ENCODE assay signal across 9 cellular contexts in the genomic region with DNA sequence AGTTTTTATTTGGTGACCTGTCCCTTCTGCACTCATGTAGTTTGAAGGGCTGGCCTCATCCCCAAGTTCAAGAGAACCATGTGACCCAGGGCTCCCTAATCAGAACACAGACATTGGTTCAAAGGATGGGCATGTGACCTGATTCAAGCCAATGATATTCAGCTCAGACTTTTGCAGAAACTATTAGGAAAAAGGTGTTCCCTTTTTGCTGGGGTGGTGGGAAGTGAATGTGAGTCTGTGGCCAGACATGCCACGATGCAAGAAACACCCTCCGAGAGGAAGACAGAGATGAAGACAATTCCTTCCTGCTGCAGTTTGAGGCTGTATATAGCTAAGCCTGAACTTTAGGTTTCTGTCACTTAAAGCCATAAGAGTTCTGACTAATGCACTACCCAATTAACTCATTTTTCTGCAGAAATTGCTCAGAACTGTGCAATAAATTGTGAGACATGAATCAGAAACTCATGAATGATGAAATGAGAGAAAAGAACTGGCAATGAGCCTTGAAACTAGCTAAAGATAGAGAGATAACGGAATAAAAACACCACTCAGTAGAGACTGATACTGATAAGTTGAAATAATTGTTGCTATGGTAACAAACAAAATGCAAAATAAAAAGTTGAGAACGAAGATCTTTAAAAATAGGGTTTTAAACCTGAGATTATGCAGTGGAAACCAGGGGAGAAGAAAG. TPM values are rescaled to one million over a fixed set of nuclear protein-coding genes. Genes with fewer than 3 reads are reported as not detected.
DNase-seq lines count a peak whose midpoint lies in the region; ATAC-seq, FAIRE-seq and TF ChIP-seq lines count a peak whose summit lies in the region.
"Had no signal": no experiment of that assay in that cellular context is flagged by ENCODE, and none has a peak within 500 bp of the region (broad histone marks: within the 10 kb centered on the region; RNA-seq: fewer than 3 reads in every experiment).

No MANE protein-coding gene starts in this region.

- no peaks in the 10 kb centered on the region for H3K36me3 Mint-ChIP-seq in astrocyte (ENCODE audit: low read depth, unreplicated experiment)

- H4K20me1 ChIP-seq in astrocyte (ENCODE audit: insufficient read depth, low read length), result no peaks in the 10 kb centered on the region

- no peaks in the 10 kb centered on the region for H3K4me1 Mint-ChIP-seq in astrocyte (ENCODE audit: low read depth, unreplicated experiment)

- no peaks in the 10 kb centered on the region for H3K4me1 ChIP-seq in astrocyte (ENCODE audit: insufficient read depth, low read length)

- H3K4me3 Mint-ChIP-seq in astrocyte (ENCODE audit: unreplicated experiment), result no peak overlapping the region

- no peak overlapping the region for H3K9ac ChIP-seq in astrocyte (ENCODE audit: low read length)

- H2AFZ ChIP-seq in astrocyte (ENCODE audit: low read depth, low read length), result no peak overlapping the region

- FAIRE-seq in astrocyte (lab: Jason Lieb, UNC), result no peak
- FAIRE-seq: endometrium had no signal

- no peak overlapping the region for H3K4me2 ChIP-seq in astrocyte (ENCODE audit: low read length)

- no peak for TF ChIP-seq CTCF in astrocyte (IDR thresholded peaks at IDR 0.05; ENCODE audit: insufficient read depth, low read depth, low read length)

- H3K4me3 ChIP-seq in astrocyte (ENCODE audit: insufficient read depth, low read depth, low read length) (no peak overlapping the region), skeletal muscle cell (ENCODE audit: low read depth, low read length) (no peak overlapping the region)

- H3K27ac ChIP-seq in astrocyte (ENCODE audit: low read depth, low read length), result no peak overlapping the region

- peaks cover 7% of the 10 kb centered on the region for H3K27me3 Mint-ChIP-seq in astrocyte (ENCODE audit: low read depth, unreplicated experiment)

- H3K9me3 Mint-ChIP-seq in astrocyte (ENCODE audit: unreplicated experiment), result no peaks in the 10 kb centered on the region

- peak overlapping the region; percentile 5 for H3K27ac Mint-ChIP-seq in astrocyte (ENCODE audit: unreplicated experiment)

- no peaks in the 10 kb centered on the region for H3K27me3 ChIP-seq in astrocyte (ENCODE audit: insufficient read depth, low read length)

- ATAC-seq in GM18520 (IDR thresholded peaks at IDR 0.05; ENCODE audit: unreplicated experiment), result no peak
- ATAC-seq in GM19328 (IDR thresholded peaks at IDR 0.05; ENCODE audit: unreplicated experiment), result no peak

- DNase-seq in ELR (ENCODE audit: low read depth) (peak; percentile 48), NCI-H460 (ENCODE audit: extremely low read depth, low read depth) (peak; percentile 6), astrocyte (ENCODE audit: low read depth) (peak; percentile 29), skeletal muscle cell (ENCODE audit: low read depth) (peak; percentile 31), NCI-H1105 treated with DMSO at 0.1 percent for 48 hours (lab: John Stamatoyannopoulos, UW) (no peak), SHP77 treated with DMSO at 0.1 percent for 48 hours (lab: John Stamatoyannopoulos, UW) (no peak)

- H3K36me3 ChIP-seq in astrocyte (ENCODE audit: insufficient read depth, low read length), result no peaks in the 10 kb centered on the region

- no peaks in the 10 kb centered on the region for H3K79me2 ChIP-seq in astrocyte (ENCODE audit: insufficient read depth, low read length)

- no peaks in the 10 kb centered on the region for H3K9me3 ChIP-seq in astrocyte (ENCODE audit: insufficient read depth, low read depth, low read length)

RNA-seq across cellular contexts. Expression of a gene that starts 9.2 kb away (rescaled TPM):
- total RNA-seq in NCI-H460 (2014; rRNA removed; shearing (Covaris generic)), result 42.2 and 50.0 TPM in 2 replicates
- 21.6 and 24.7 TPM in 2 replicates for polyA plus RNA-seq in NCI-H460 (2014; cell fraction: nucleus; rRNA removed)
- 138 and 148 TPM in 2 replicates for total RNA-seq in astrocyte

Comparison
In these comparisons a context has a peak if more than half of its experiments do, and no peak if none do; other contexts are left out.
1. DNase-seq: peak in ELR (single experiment), NCI-H460 (single experiment), astrocyte (single experiment) and skeletal muscle cell (single experiment); none in NCI-H1105 treated with DMSO at 0.1 percent for 48 hours (single experiment) and SHP77 treated with DMSO at 0.1 percent for 48 hours (single experiment).